8 cellular contexts compared by ENCODE assay signal in the genomic region with DNA sequence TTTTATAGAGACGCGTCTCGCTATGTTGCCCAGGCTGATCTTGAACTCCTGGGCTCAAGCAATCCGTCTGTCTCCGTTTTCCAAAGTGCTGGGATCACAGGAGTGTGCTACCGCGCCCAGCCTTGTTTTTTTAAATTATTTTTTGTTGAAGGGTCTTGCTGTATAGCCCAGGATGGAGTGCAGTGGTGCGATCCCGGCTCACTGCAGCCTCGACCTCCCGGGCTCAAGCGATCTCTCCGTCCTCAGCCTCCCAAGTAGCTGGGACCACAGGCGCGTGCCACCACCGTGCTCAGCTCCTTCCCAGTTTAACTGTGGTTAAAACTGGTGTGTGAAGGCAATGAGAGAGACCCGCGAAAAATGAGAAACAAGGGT. TPM values are rescaled to one million over a fixed set of nuclear protein-coding genes. Genes with fewer than 3 reads are reported as not detected.
DNase-seq lines count a peak whose midpoint lies in the region; ATAC-seq and TF ChIP-seq lines count a peak whose summit lies in the region.

No MANE protein-coding gene starts in this region.

- CTCF ChIA-PET in A673 (lab: Charles Lee), result no interaction called here

- no peak for TF ChIP-seq CTCF in A673 (conservative IDR thresholded peaks at IDR 0.05; ENCODE audit: low read depth, low read length)
- TF ChIP-seq CTCF in cardiac fibroblast (IDR thresholded peaks at IDR 0.05; ENCODE audit: low read depth, low read length), result no peak
- no peak for TF ChIP-seq CTCF in GM20000 (IDR thresholded peaks at IDR 0.05; ENCODE audit: extremely low read depth, missing control alignments)

- intact Hi-C loops in A673 (cut with micrococcal nuclease; ENCODE audit: unreplicated experiment), result loop anchor here (1.0 to 2.0 kb wide), 2 partner anchors 12 to 17 kb away; a partner anchor contains a TSS

- H3K9me3 ChIP-seq in A673 (ENCODE audit: low read depth, low read length, poor library complexity, severe bottlenecking) (no peaks in the 10 kb centered on the region), mononuclear cell (ENCODE audit: low read depth, low read length) (no peaks in the 10 kb centered on the region)

- H3K4me3 ChIP-seq in A673 (ENCODE audit: low read depth, low read length, poor library complexity, severe bottlenecking) (peak overlapping the region; percentile 50), cardiac fibroblast (replicated peaks in 1 of 2; ENCODE audit: low read depth in 2 of 2, low read length in 2 of 2) (peak overlapping the region; percentile 39 to 56), mononuclear cell (ENCODE audit: low read length) (peak overlapping the region; percentile 59)

- POLR2A ChIA-PET in A673 (lab: Charles Lee; ENCODE audit: low non-redundant PET), result no interaction called here

- H3K27ac ChIP-seq in A673 (ENCODE audit: low read depth, low read length, poor library complexity, severe bottlenecking), result peak overlapping the region; percentile 91

- no peak for DNase-seq in A673 (ENCODE audit: low spot score)
- no peak for DNase-seq in cardiac fibroblast (ENCODE audit: low read depth in 2 of 2)
- no peak for DNase-seq in NCI-H510A (lab: John Stamatoyannopoulos, UW)
- no peak for DNase-seq in germinal center (ENCODE audit: low spot score)
- DNase-seq in GM20000 (ENCODE audit: low spot score), result no peak
- no peak for DNase-seq in cerebellar cortex (ENCODE audit: low spot score)

- ATAC-seq in HG03066 (IDR thresholded peaks at IDR 0.05; ENCODE audit: low read depth, unreplicated experiment), result peak; percentile 15

- peaks cover 13% of the 10 kb centered on the region for H3K4me1 ChIP-seq in A673 (ENCODE audit: insufficient read depth, low read length, poor library complexity, severe bottlenecking)
- peaks cover 54% of the 10 kb centered on the region for H3K4me1 ChIP-seq in mononuclear cell (ENCODE audit: insufficient read depth, low read length)

- H3K27me3 ChIP-seq in A673 (replicated peaks; ENCODE audit: insufficient read depth, low read depth, low read length, poor library complexity) (no peaks in the 10 kb centered on the region), mononuclear cell (ENCODE audit: insufficient read depth, low read length) (no peaks in the 10 kb centered on the region)

- no peaks in the 10 kb centered on the region for H3K36me3 ChIP-seq in A673 (ENCODE audit: insufficient read depth, low read length, poor library complexity, severe bottlenecking)

- TSS peak; percentile 79 for BruUV-seq in A673 (replicated peaks; lab: Mats Ljungman, UMichigan)

RNA-seq across cellular contexts. Expression of a gene that starts 11.0 kb away (rescaled TPM):
- total RNA-seq in A673 (2021) (265 and 277 TPM in 2 replicates), mononuclear cell (118 TPM)

RNA-seq across cellular contexts. Expression of a gene that starts 16.9 kb away (rescaled TPM):
- total RNA-seq in A673 (2021) (1.3 and 2.8 TPM in 2 replicates), mononuclear cell (13.1 TPM)

RNA-seq across cellular contexts. Expression of a gene that starts 48.5 kb away (rescaled TPM):
- total RNA-seq in A673 (2021) (not detected in 2 replicates), mononuclear cell (not detected)
